Comparison of ENCODE assay signal across 21 cellular contexts in the genomic region with DNA sequence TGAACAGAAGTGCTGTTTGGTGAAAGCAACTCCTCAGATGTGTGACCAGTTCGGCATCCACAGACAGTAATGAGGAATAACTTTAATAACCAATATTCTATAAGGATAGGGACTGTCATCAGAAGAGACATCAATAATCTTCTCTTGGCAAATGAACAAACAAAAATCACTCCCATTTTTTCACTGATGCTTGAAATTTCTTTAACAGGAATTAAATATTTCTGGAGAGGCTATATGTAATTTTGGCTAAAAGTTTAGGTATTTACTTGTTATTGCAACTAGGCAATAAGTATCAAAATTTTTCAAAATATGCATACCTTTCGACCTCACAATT.
A peak's percentile ranks its signal among the peaks of the same experiment; 100 is the strongest.
DNase-seq lines count a peak whose midpoint lies in the region; ATAC-seq and TF ChIP-seq lines count a peak whose summit lies in the region.
"Had no signal": no experiment of that assay in that cellular context is flagged by ENCODE, and none has a peak within 500 bp of the region (broad histone marks: within the 10 kb centered on the region; RNA-seq: fewer than 3 reads in every experiment).

No MANE protein-coding gene starts in this region.

- H2AFZ ChIP-seq in mammary epithelial cell (ENCODE audit: low read depth, low read length) = no peak overlapping the region
- H2AFZ ChIP-seq in PC-3 (ENCODE audit: low read length) = peak overlapping the region; percentile 42; the same call in 1 of the 2 replicates

- POLR2A ChIA-PET in MCF 10A (lab: Yijun Ruan, JAX) (interaction anchor here (0.7 kb wide), 1 partner anchor 122 kb away, joined by 3 read pairs; no protein-coding TSS in a partner anchor), PC-3 (lab: Charles Lee; ENCODE audit: unreplicated experiment) (no interaction called here)

- no peaks in the 10 kb centered on the region for H4K20me1 ChIP-seq in mammary epithelial cell (ENCODE audit: insufficient read depth, low read length)
- no peaks in the 10 kb centered on the region for H4K20me1 ChIP-seq in PC-3 (ENCODE audit: low read length)

- no peak; the same call in 1 of the 2 replicates for ATAC-seq in PC-3
- no peak for ATAC-seq in HG03108 (IDR thresholded peaks at IDR 0.05; ENCODE audit: unreplicated experiment)
- no peak for ATAC-seq in HG02571 (IDR thresholded peaks at IDR 0.05; ENCODE audit: unreplicated experiment)
- ATAC-seq: CD8-positive, alpha-beta T cell had no signal

- H3F3A ChIP-seq in PC-3 (ENCODE audit: low read length, unreplicated experiment) = no peaks in the 10 kb centered on the region

- intact Hi-C loops in mammary epithelial cell (cut with micrococcal nuclease) = no loop called here
- intact Hi-C loops in MCF 10A (cut with micrococcal nuclease) = no loop called here
- intact Hi-C loops in PC-3 (cut with micrococcal nuclease) = no loop called here

- H3K27ac ChIP-seq in mammary epithelial cell (ENCODE audit: insufficient read depth, low read depth, low read length) (no peak overlapping the region), PC-3 (ENCODE audit: low read length) (no peak overlapping the region), endodermal cell (ENCODE audit: low read depth, low read length) (no peak overlapping the region)
- H3K27ac ChIP-seq: 22Rv1, HL-60, KMS-11, Peyer's patch had no signal

- H3K27me3 Mint-ChIP-seq in MCF 10A (ENCODE audit: insufficient read depth, unreplicated experiment) (no peaks in the 10 kb centered on the region), endodermal cell (ENCODE audit: insufficient read depth) (no peaks in the 10 kb centered on the region), type B pancreatic cell (no peaks in the 10 kb centered on the region)

- H3K9me3 Mint-ChIP-seq in MCF 10A (ENCODE audit: unreplicated experiment) (no peaks in the 10 kb centered on the region), endodermal cell (peaks cover 12% of the 10 kb centered on the region), type B pancreatic cell (peaks cover 4% of the 10 kb centered on the region)
- H3K9me3 Mint-ChIP-seq: CD8-positive, alpha-beta T cell had no signal

- no peaks in the 10 kb centered on the region for H3K36me3 ChIP-seq in mammary epithelial cell (ENCODE audit: insufficient read depth, low read length)
- no peaks in the 10 kb centered on the region for H3K36me3 ChIP-seq in PC-3 (ENCODE audit: low read depth, low read length)
- no peaks in the 10 kb centered on the region for H3K36me3 ChIP-seq in endodermal cell (ENCODE audit: control insufficient read depth, insufficient read depth, low read length)
- H3K36me3 ChIP-seq: Peyer's patch had no signal

- H3K4me2 ChIP-seq in mammary epithelial cell (ENCODE audit: insufficient read depth, low read depth, low read length) = peak overlapping the region; percentile 59
- H3K4me2 ChIP-seq in PC-3 (ENCODE audit: low read length) = no peak overlapping the region
- H3K4me2 ChIP-seq: KMS-11 had no signal

- no peak overlapping the region for H3K4me3 ChIP-seq in mammary epithelial cell (replicated peaks in 1 of 3; ENCODE audit: insufficient read depth in 1 of 3, low read depth in 2 of 3, low read length in 3 of 3)
- no peak overlapping the region for H3K4me3 ChIP-seq in PC-3 (ENCODE audit: low read length)
- no peak overlapping the region for H3K4me3 ChIP-seq in endodermal cell (ENCODE audit: low read length)
- H3K4me3 ChIP-seq: Peyer's patch had no signal

- H3K36me3 Mint-ChIP-seq in MCF 10A (ENCODE audit: insufficient read depth, unreplicated experiment) (no peaks in the 10 kb centered on the region), endodermal cell (ENCODE audit: low read depth) (peaks cover 3% of the 10 kb centered on the region), type B pancreatic cell (no peaks in the 10 kb centered on the region)
- H3K36me3 Mint-ChIP-seq: CD8-positive, alpha-beta T cell had no signal

- in situ Hi-C loops in mammary epithelial cell (cut with MboI; ENCODE audit: low sequenced_read_pairs in 2 of 2) = no loop called here

- TF ChIP-seq CTCF in mammary epithelial cell (conservative IDR thresholded peaks at IDR 0.05 in 1 of 2, IDR thresholded peaks at IDR 0.05 in 1 of 2; ENCODE audit: extremely low read depth in 1 of 2, insufficient read depth in 1 of 2, low read depth in 1 of 2, low read length in 2 of 2) (no peak), MCF 10A (IDR thresholded peaks at IDR 0.05; ENCODE audit: unreplicated experiment) (no peak), PC-3 (conservative IDR thresholded peaks at IDR 0.05; ENCODE audit: low read depth, low read length) (no peak), endodermal cell (conservative IDR thresholded peaks at IDR 0.05) (no peak), type B pancreatic cell (conservative IDR thresholded peaks at IDR 0.05) (no peak)

- no peaks in the 10 kb centered on the region for H3K9me2 ChIP-seq in PC-3 (replicated peaks; ENCODE audit: low read length)

- peaks cover 5% of the 10 kb centered on the region for H3K4me1 Mint-ChIP-seq in MCF 10A (ENCODE audit: insufficient read depth, unreplicated experiment)
- H3K4me1 Mint-ChIP-seq in endodermal cell = peaks cover 40% of the 10 kb centered on the region
- H3K4me1 Mint-ChIP-seq in type B pancreatic cell (ENCODE audit: unreplicated experiment) = peaks cover 12% of the 10 kb centered on the region

- no peak for DNase-seq in mammary epithelial cell
- no peak for DNase-seq in MCF 10A (ENCODE audit: unreplicated experiment)
- DNase-seq in PC-3 = no peak
- no peak for DNase-seq in endodermal cell
- DNase-seq in type B pancreatic cell (ENCODE audit: extremely low spot score, unreplicated experiment) = no peak
- no peak for DNase-seq in COR-L47 (lab: John Stamatoyannopoulos, UW)
- DNase-seq: AML-193; CD8-positive, alpha-beta T cell; GDM1; NCI-H1105; NCI-H146; NCI-H2029; NCI-H226; NCI-H510A treated with DMSO at 0.1 percent for 48 hours; NCI-H748 treated with DMSO at 0.1 percent for 48 hours; Peyer's patch had no signal

- H3K27ac Mint-ChIP-seq in MCF 10A (ENCODE audit: low read depth, unreplicated experiment) = no peak overlapping the region
- H3K27ac Mint-ChIP-seq in endodermal cell = peak overlapping the region; percentile 12
- peak overlapping the region; percentile 51 for H3K27ac Mint-ChIP-seq in type B pancreatic cell
- H3K27ac Mint-ChIP-seq: CD8-positive, alpha-beta T cell had no signal

- H3K79me2 ChIP-seq in mammary epithelial cell (ENCODE audit: insufficient read depth, low read length) (no peaks in the 10 kb centered on the region), PC-3 (ENCODE audit: low read length) (no peaks in the 10 kb centered on the region)

- dilution Hi-C loops in mammary epithelial cell (cut with HindIII; ENCODE audit: low sequenced_read_pairs) = no loop called here

- H3K9me3 ChIP-seq in mammary epithelial cell (replicated peaks; ENCODE audit: insufficient read depth, low read length) (no peaks in the 10 kb centered on the region), PC-3 (ENCODE audit: low read length) (no peaks in the 10 kb centered on the region), endodermal cell (ENCODE audit: control insufficient read depth, low read length) (peaks cover 7% of the 10 kb centered on the region)
- H3K9me3 ChIP-seq: Peyer's patch had no signal

- 94% methylated on average over 2 of the region's 2 CpGs for WGBS in mammary epithelial cell (ENCODE audit: low coverage, missing lambda C conversion rate)
- WGBS in endodermal cell (ENCODE audit: insufficient coverage in 1 of 2, insufficient read length in 1 of 2), 2 experiments = 100% methylated on average over 1 of the region's 2 CpGs

- H3K4me3 Mint-ChIP-seq in MCF 10A (ENCODE audit: unreplicated experiment) (no peak overlapping the region), endodermal cell (no peak overlapping the region), type B pancreatic cell (no peak overlapping the region)
- H3K4me3 Mint-ChIP-seq: CD8-positive, alpha-beta T cell had no signal

- CTCF ChIA-PET in mammary epithelial cell (lab: Charles Lee; ENCODE audit: low non-redundant PET) = no interaction called here
- CTCF ChIA-PET in MCF 10A (lab: Yijun Ruan, JAX) = no interaction called here
- CTCF ChIA-PET in PC-3 (lab: Charles Lee) = no interaction called here

- H3K4me1 ChIP-seq in mammary epithelial cell (ENCODE audit: insufficient read depth, low read length) (peaks cover 9% of the 10 kb centered on the region), PC-3 (ENCODE audit: insufficient read depth, low read length) (peaks cover 8% of the 10 kb centered on the region), endodermal cell (ENCODE audit: control insufficient read depth, insufficient read depth, low read length) (peaks cover 6% of the 10 kb centered on the region)
- H3K4me1 ChIP-seq: Peyer's patch had no signal

- H3K27me3 ChIP-seq in mammary epithelial cell (ENCODE audit: insufficient read depth, low read length) (no peaks in the 10 kb centered on the region), PC-3 (ENCODE audit: low read length) (no peaks in the 10 kb centered on the region), endodermal cell (ENCODE audit: control insufficient read depth, insufficient read depth, low read length, poor library complexity, severe bottlenecking) (no peaks in the 10 kb centered on the region)
- H3K27me3 ChIP-seq: Peyer's patch had no signal

- H3K9ac ChIP-seq in mammary epithelial cell (ENCODE audit: insufficient read depth, low read length) = no peak overlapping the region
- H3K9ac ChIP-seq in PC-3 (ENCODE audit: low read length) = no peak overlapping the region
- no peak overlapping the region for H3K9ac ChIP-seq in endodermal cell (ENCODE audit: extremely low read depth, low read length, poor library complexity, severe bottlenecking)
- H3K9ac ChIP-seq: KMS-11 had no signal

- no TSS peak for BruUV-seq in mammary epithelial cell (replicated peaks; lab: Mats Ljungman, UMichigan)
- no TSS peak for BruUV-seq in MCF 10A (replicated peaks; lab: Mats Ljungman, UMichigan)
- no TSS peak for BruUV-seq in PC-3 (replicated peaks; lab: Mats Ljungman, UMichigan)
